9 cellular contexts compared by ENCODE assay signal in genomic region chr6:99467509-99468106, GRCh38. TPM values are rescaled to one million over a fixed set of nuclear protein-coding genes. Genes with fewer than 3 reads are reported as not detected.
A peak's percentile ranks its signal among the peaks of the same experiment; 100 is the strongest.
DNase-seq lines count a peak whose midpoint lies in the region; ATAC-seq and TF ChIP-seq lines count a peak whose summit lies in the region.
"Had no signal": no experiment of that assay in that cellular context is flagged by ENCODE, and none has a peak within 500 bp of the region (broad histone marks: within the 10 kb centered on the region; RNA-seq: fewer than 3 reads in every experiment).

No MANE protein-coding gene starts in this region.

- H3K36me3 Mint-ChIP-seq in nephron (ENCODE audit: low read depth) = peaks cover 11% of the 10 kb centered on the region
- H3K36me3 Mint-ChIP-seq in activated naive CD8-positive, alpha-beta T cell treated with anti-CD3 and anti-CD28 coated beads for 36 hours = peaks cover 2% of the 10 kb centered on the region

- no peaks in the 10 kb centered on the region for H3K36me3 ChIP-seq in colonic mucosa

- no peaks in the 10 kb centered on the region for H3K27me3 ChIP-seq in colonic mucosa
- H3K27me3 ChIP-seq: SJCRH30 had no signal

- DNase-seq in D341Med (ENCODE audit: low spot score) (peak; percentile 43), NCI-H69 (lab: John Stamatoyannopoulos, UW) (peak; percentile 56), colonic mucosa (no peak), NCI-H187 treated with DMSO at 0.1 percent for 48 hours (lab: John Stamatoyannopoulos, UW) (no peak)
- DNase-seq in activated T-cell treated with anti-CD3 and anti-CD28 coated beads, Interleukin-2, amount 50 U/mL, for 48 hours = no peak
- DNase-seq in activated naive CD8-positive, alpha-beta T cell treated with anti-CD3 and anti-CD28 coated beads for 36 hours = no peak

- H3K4me1 ChIP-seq in colonic mucosa = no peaks in the 10 kb centered on the region
- H3K4me1 ChIP-seq: SJCRH30 had no signal

- no peaks in the 10 kb centered on the region for H3K9me3 Mint-ChIP-seq in nephron
- no peaks in the 10 kb centered on the region for H3K9me3 Mint-ChIP-seq in activated naive CD8-positive, alpha-beta T cell treated with anti-CD3 and anti-CD28 coated beads for 36 hours

- no peak overlapping the region for H3K4me3 Mint-ChIP-seq in nephron
- H3K4me3 Mint-ChIP-seq in activated naive CD8-positive, alpha-beta T cell treated with anti-CD3 and anti-CD28 coated beads for 36 hours = no peak overlapping the region

- H3K27me3 Mint-ChIP-seq in nephron (ENCODE audit: low read depth) = no peaks in the 10 kb centered on the region
- no peaks in the 10 kb centered on the region for H3K27me3 Mint-ChIP-seq in activated naive CD8-positive, alpha-beta T cell treated with anti-CD3 and anti-CD28 coated beads for 36 hours

- H3K4me1 Mint-ChIP-seq in nephron = no peaks in the 10 kb centered on the region
- no peaks in the 10 kb centered on the region for H3K4me1 Mint-ChIP-seq in activated naive CD8-positive, alpha-beta T cell treated with anti-CD3 and anti-CD28 coated beads for 36 hours

- no peaks in the 10 kb centered on the region for H3K9me3 ChIP-seq in colonic mucosa
- H3K9me3 ChIP-seq: SJCRH30 had no signal

- intact Hi-C loops in colonic mucosa (cut with DNase I) = loop anchor here (2.0 to 10.0 kb wide), 2 partner anchors 147 to 275 kb away; no protein-coding TSS in a partner anchor

- no peak overlapping the region for H3K9ac ChIP-seq in colonic mucosa (ENCODE audit: low read depth in 2 of 2, low read length in 2 of 2)

- H3K4me3 ChIP-seq in colonic mucosa = no peak overlapping the region
- H3K4me3 ChIP-seq: SJCRH30 had no signal

- H3K27ac ChIP-seq in colonic mucosa = no peak overlapping the region
- H3K27ac ChIP-seq: SJCRH30 had no signal

- TF ChIP-seq CTCF in colonic mucosa (IDR thresholded peaks at IDR 0.05) (peak; percentile 54), nephron (IDR thresholded peaks at IDR 0.05; ENCODE audit: unreplicated experiment in 3 of 3) (peak; percentile 64 to 79 (median 77))

- ATAC-seq in GM21786 (IDR thresholded peaks at IDR 0.05; ENCODE audit: unreplicated experiment) = peak; percentile 49

- H3K27ac Mint-ChIP-seq in nephron = no peak overlapping the region
- H3K27ac Mint-ChIP-seq in activated naive CD8-positive, alpha-beta T cell treated with anti-CD3 and anti-CD28 coated beads for 36 hours = no peak overlapping the region

RNA-seq across cellular contexts. Expression of gene PNISR, which starts 42.5 kb away (rescaled TPM):
- total RNA-seq in colonic mucosa = 10 to 100 TPM; 58.5 to 61.4 TPM
- 10 to 100 TPM; 88.8 to 91.6 TPM for total RNA-seq in activated naive CD8-positive, alpha-beta T cell treated with anti-CD3 and anti-CD28 coated beads for 36 hours

RNA-seq across cellular contexts. Expression of gene USP45, which starts 47.6 kb away (rescaled TPM):
- total RNA-seq in colonic mucosa = 10 to 100 TPM; 11.0 to 16.0 TPM
- 10 to 100 TPM; 15.7 to 18.6 TPM for total RNA-seq in activated naive CD8-positive, alpha-beta T cell treated with anti-CD3 and anti-CD28 coated beads for 36 hours

Comparison
In these comparisons a context has a peak if more than half of its experiments do, and no peak if none do; other contexts are left out.
1. DNase-seq: peak in D341Med (single experiment) and NCI-H69 (single experiment); none in colonic mucosa (single experiment), activated T-cell treated with anti-CD3 and anti-CD28 coated beads, Interleukin-2, amount 50 U/mL, for 48 hours (0 of 2), NCI-H187 treated with DMSO at 0.1 percent for 48 hours (single experiment) and activated naive CD8-positive, alpha-beta T cell treated with anti-CD3 and anti-CD28 coated beads for 36 hours (single experiment).